In the genomic region with DNA sequence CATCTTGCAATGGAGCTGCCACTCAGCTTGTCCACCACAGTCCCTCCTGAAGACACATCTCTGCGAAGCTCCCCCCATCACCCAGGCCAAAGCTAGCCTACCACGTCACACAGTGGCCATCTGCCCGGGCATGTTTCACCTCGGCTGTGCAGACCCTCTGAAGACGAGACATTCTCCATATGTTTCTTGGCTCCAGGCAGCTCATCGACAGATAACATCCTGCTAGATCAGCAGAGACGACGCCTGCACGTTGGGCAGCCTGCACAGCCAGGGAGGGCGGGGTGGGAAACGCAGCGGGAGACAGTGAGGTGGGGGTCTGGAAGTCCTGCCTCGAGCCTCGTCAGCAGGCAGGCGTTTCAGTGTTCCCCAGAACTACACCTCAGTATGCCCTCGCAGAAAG, we compare ENCODE assay signal across 22 cellular contexts. TPM values are rescaled to one million over a fixed set of nuclear protein-coding genes. Genes with fewer than 3 reads are reported as not detected.
DNase-seq lines count a peak whose midpoint lies in the region; ATAC-seq, FAIRE-seq and TF ChIP-seq lines count a peak whose summit lies in the region.
"Had no signal": no experiment of that assay in that cellular context is flagged by ENCODE, and none has a peak within 500 bp of the region (broad histone marks: within the 10 kb centered on the region; RNA-seq: fewer than 3 reads in every experiment).

No MANE protein-coding gene starts in this region.

- H3K9ac ChIP-seq in kidney (ENCODE audit: low read length in 2 of 2) (no peak overlapping the region), mesenchymal stem cell (ENCODE audit: low read length) (no peak overlapping the region)
- H3K9ac ChIP-seq: GM23248 had no signal

- CTCF ChIA-PET in Calu3 (lab: Charles Lee): no interaction called here

- no peak overlapping the region for H3K4me3 ChIP-seq in WERI-Rb-1 (ENCODE audit: low read depth, low read length)
- H3K4me3 ChIP-seq in kidney (ENCODE audit: low read length in 2 of 2): no peak overlapping the region
- H3K4me3 ChIP-seq in mesenchymal stem cell (ENCODE audit: insufficient read depth in 1 of 2, low read depth in 1 of 2, low read length in 2 of 2): no peak overlapping the region
- H3K4me3 ChIP-seq: A549, GM23248 had no signal

- H3K23ac ChIP-seq in mesenchymal stem cell (ENCODE audit: low read length in 2 of 2): no peak overlapping the region

- H4K91ac ChIP-seq in mesenchymal stem cell (ENCODE audit: low read length): no peak overlapping the region

- H2AK5ac ChIP-seq in mesenchymal stem cell (ENCODE audit: low read length, severe bottlenecking): no peak overlapping the region

- no peak overlapping the region for H2AFZ ChIP-seq in mesenchymal stem cell (ENCODE audit: low read depth, low read length)
- H2AFZ ChIP-seq: GM23248 had no signal

- H3K27ac Mint-ChIP-seq in stimulated activated memory B cell treated with anti-CD40 and anti-IgM and Interleukin-4, amounts not matched to agents 10 μg/mL and 1 μg/mL and 100 μg/mL, for 72 hours: no peak overlapping the region
- H3K27ac Mint-ChIP-seq in Calu3 (ENCODE audit: unreplicated experiment): no peak overlapping the region
- H3K27ac Mint-ChIP-seq: CD4-positive, CD25-positive, alpha-beta regulatory T cell; CD8-positive, alpha-beta memory T cell; HFFc6 had no signal

- H3K4me1 ChIP-seq in kidney (ENCODE audit: control insufficient read depth in 1 of 2, insufficient read depth in 1 of 2, low read depth in 1 of 2, low read length in 2 of 2): no peaks in the 10 kb centered on the region
- H3K4me1 ChIP-seq in mesenchymal stem cell (ENCODE audit: control insufficient read depth, insufficient read depth, low read depth, low read length): no peaks in the 10 kb centered on the region
- H3K4me1 ChIP-seq: A549 had no signal

- H2BK5ac ChIP-seq in mesenchymal stem cell (ENCODE audit: low read depth, low read length, poor library complexity, severe bottlenecking): no peak overlapping the region

- no peak overlapping the region for H3K4me2 ChIP-seq in mesenchymal stem cell (ENCODE audit: low read length, poor library complexity, severe bottlenecking)
- H3K4me2 ChIP-seq: A549 had no signal

- ATAC-seq in Right ventricle myocardium inferior (no peak), left ventricle myocardium superior (no peak)
- ATAC-seq in stimulated activated memory B cell treated with anti-CD40 and anti-IgM and Interleukin-4, amounts not matched to agents 10 μg/mL and 1 μg/mL and 100 μg/mL, for 72 hours: no peak
- ATAC-seq: A549, HCT116 had no signal

- H3K36me3 ChIP-seq in WERI-Rb-1 (no peaks in the 10 kb centered on the region), kidney (ENCODE audit: control insufficient read depth in 1 of 2, insufficient read depth in 2 of 2, low read length in 2 of 2) (no peaks in the 10 kb centered on the region), mesenchymal stem cell (ENCODE audit: control insufficient read depth in 1 of 2, insufficient read depth in 2 of 2, low read depth in 1 of 2, low read length in 2 of 2) (peaks cover 0 to under 1% of the 10 kb centered on the region in 2 experiments)

- peaks cover 9% of the 10 kb centered on the region for H3K4me1 Mint-ChIP-seq in stimulated activated memory B cell treated with anti-CD40 and anti-IgM and Interleukin-4, amounts not matched to agents 10 μg/mL and 1 μg/mL and 100 μg/mL, for 72 hours
- no peaks in the 10 kb centered on the region for H3K4me1 Mint-ChIP-seq in Calu3 (ENCODE audit: low read depth, unreplicated experiment)
- H3K4me1 Mint-ChIP-seq: CD4-positive, CD25-positive, alpha-beta regulatory T cell; CD8-positive, alpha-beta memory T cell had no signal

- BruUV-seq in Calu3 (replicated peaks; lab: Mats Ljungman, UMichigan): no TSS peak

- no peak overlapping the region for H3K4ac ChIP-seq in mesenchymal stem cell (ENCODE audit: low read depth in 1 of 2, low read length in 2 of 2)

- no peak overlapping the region for H2BK120ac ChIP-seq in mesenchymal stem cell (ENCODE audit: low read depth, low read length)

- H2BK15ac ChIP-seq in mesenchymal stem cell (ENCODE audit: low read depth, poor library complexity, severe bottlenecking): no peak overlapping the region

- no peak for FAIRE-seq in kidney (lab: Jason Lieb, UNC)
- FAIRE-seq: A549, D721Med, G401.6, GM12891, GM19239, H54 had no signal

- H3K14ac ChIP-seq in mesenchymal stem cell (ENCODE audit: low read length in 2 of 2): no peak overlapping the region

- no peak overlapping the region for H3K4me3 Mint-ChIP-seq in stimulated activated memory B cell treated with anti-CD40 and anti-IgM and Interleukin-4, amounts not matched to agents 10 μg/mL and 1 μg/mL and 100 μg/mL, for 72 hours
- no peak overlapping the region for H3K4me3 Mint-ChIP-seq in Calu3 (ENCODE audit: low read depth, unreplicated experiment)
- H3K4me3 Mint-ChIP-seq: CD4-positive, CD25-positive, alpha-beta regulatory T cell; CD8-positive, alpha-beta memory T cell; HFFc6 had no signal

- peak; percentile 45 for DNase-seq in Right ventricle myocardium inferior (ENCODE audit: missing footprints)
- DNase-seq in left ventricle myocardium superior: no peak
- peak; percentile 46 for DNase-seq in WERI-Rb-1
- DNase-seq in kidney: peak; percentile 49
- no peak for DNase-seq in mesenchymal stem cell
- no peak for DNase-seq in Calu3
- DNase-seq: AML-193; CD4-positive, CD25-positive, alpha-beta regulatory T cell; CD8-positive, alpha-beta memory T cell; COR-L47; GM23248; HFFc6 had no signal

- no peaks in the 10 kb centered on the region for H3K79me1 ChIP-seq in mesenchymal stem cell (replicated peaks; ENCODE audit: low read length, poor library complexity, severe bottlenecking)

- H3K27ac ChIP-seq in WERI-Rb-1 (peak overlapping the region; percentile 45), kidney (ENCODE audit: low read depth in 2 of 2, low read length in 2 of 2) (no peak overlapping the region), mesenchymal stem cell (ENCODE audit: low read length, poor library complexity, severe bottlenecking) (no peak overlapping the region)
- H3K27ac ChIP-seq: 22Rv1, A549, GM23248, HL-60 had no signal

- no peak overlapping the region for H4K8ac ChIP-seq in mesenchymal stem cell (ENCODE audit: low read length)

- H3K36me3 Mint-ChIP-seq in stimulated activated memory B cell treated with anti-CD40 and anti-IgM and Interleukin-4, amounts not matched to agents 10 μg/mL and 1 μg/mL and 100 μg/mL, for 72 hours: no peaks in the 10 kb centered on the region
- H3K36me3 Mint-ChIP-seq in Calu3 (ENCODE audit: insufficient read depth, unreplicated experiment): peaks cover 9% of the 10 kb centered on the region
- H3K36me3 Mint-ChIP-seq: CD4-positive, CD25-positive, alpha-beta regulatory T cell; CD8-positive, alpha-beta memory T cell had no signal

- H3K9me3 ChIP-seq in WERI-Rb-1 (ENCODE audit: severe bottlenecking): no peaks in the 10 kb centered on the region
- H3K9me3 ChIP-seq in kidney (ENCODE audit: control insufficient read depth in 1 of 2, low read length in 2 of 2): no peaks in the 10 kb centered on the region
- no peaks in the 10 kb centered on the region for H3K9me3 ChIP-seq in mesenchymal stem cell (ENCODE audit: control insufficient read depth, low read length)

- no peak overlapping the region for H2BK12ac ChIP-seq in mesenchymal stem cell (ENCODE audit: low read length in 2 of 2)

- intact Hi-C loops in Right ventricle myocardium inferior (cut with DNase I): no loop called here
- intact Hi-C loops in left ventricle myocardium superior (cut with micrococcal nuclease): no loop called here
- intact Hi-C loops in kidney (cut with DNase I): no loop called here
- intact Hi-C loops in Calu3 (cut with micrococcal nuclease; ENCODE audit: unreplicated experiment): no loop called here

- H3K27me3 Mint-ChIP-seq in stimulated activated memory B cell treated with anti-CD40 and anti-IgM and Interleukin-4, amounts not matched to agents 10 μg/mL and 1 μg/mL and 100 μg/mL, for 72 hours: peaks cover 37% of the 10 kb centered on the region
- H3K27me3 Mint-ChIP-seq in Calu3 (ENCODE audit: unreplicated experiment): no peaks in the 10 kb centered on the region
- H3K27me3 Mint-ChIP-seq: CD4-positive, CD25-positive, alpha-beta regulatory T cell had no signal

- TF ChIP-seq CTCF in WERI-Rb-1 (IDR thresholded peaks at IDR 0.05; ENCODE audit: low read depth, low read length) (no peak), kidney (IDR thresholded peaks at IDR 0.05; ENCODE audit: borderline replicate concordance, extremely low read depth, insufficient read depth) (no peak), Calu3 (IDR thresholded peaks at IDR 0.05; ENCODE audit: unreplicated experiment) (no peak)

- no peak overlapping the region for H3K18ac ChIP-seq in mesenchymal stem cell (ENCODE audit: low read depth in 1 of 2, low read length in 2 of 2)

- 74% methylated on average over 12 of the region's 16 CpGs for WGBS in mesenchymal stem cell

- H3K27me3 ChIP-seq in WERI-Rb-1 (ENCODE audit: insufficient read depth, low read depth, severe bottlenecking) (no peaks in the 10 kb centered on the region), mesenchymal stem cell (ENCODE audit: control insufficient read depth in 1 of 2, insufficient read depth in 1 of 2, low read length in 2 of 2) (peaks cover 0 to 14% of the 10 kb centered on the region in 2 experiments)

- peaks cover 7% of the 10 kb centered on the region for H3K9me3 Mint-ChIP-seq in stimulated activated memory B cell treated with anti-CD40 and anti-IgM and Interleukin-4, amounts not matched to agents 10 μg/mL and 1 μg/mL and 100 μg/mL, for 72 hours
- H3K9me3 Mint-ChIP-seq in Calu3 (ENCODE audit: low read depth, unreplicated experiment): peaks cover 7% of the 10 kb centered on the region

RNA-seq across cellular contexts. Expression of gene PTPRN2, which starts 53.0 kb away (rescaled TPM):
- total RNA-seq in Right ventricle myocardium inferior (1.6 TPM), left ventricle myocardium superior (1.3 TPM), kidney (4.8 TPM), Calu3 (2022) (1.9 and 2.0 TPM in 2 replicates)
- 6.2 TPM for polyA plus RNA-seq in kidney (ENCODE audit: insufficient read depth, low read depth, low replicate concordance)
- polyA plus RNA-seq in mesenchymal stem cell (2013, experiment 1 of 2): 0.51 TPM
- polyA plus RNA-seq in mesenchymal stem cell (2013, experiment 2 of 2): 0.55 TPM
- total RNA-seq: GM23248 had no signal

Comparison
In these comparisons a context has a peak if more than half of its experiments do, and no peak if none do; other contexts are left out.
1. DNase-seq: peak in Right ventricle myocardium inferior (single experiment), WERI-Rb-1 (single experiment) and kidney (single experiment); none in left ventricle myocardium superior (single experiment), mesenchymal stem cell (single experiment) and Calu3 (single experiment).